ENCODE assay signal across 10 cellular contexts in the genomic region with DNA sequence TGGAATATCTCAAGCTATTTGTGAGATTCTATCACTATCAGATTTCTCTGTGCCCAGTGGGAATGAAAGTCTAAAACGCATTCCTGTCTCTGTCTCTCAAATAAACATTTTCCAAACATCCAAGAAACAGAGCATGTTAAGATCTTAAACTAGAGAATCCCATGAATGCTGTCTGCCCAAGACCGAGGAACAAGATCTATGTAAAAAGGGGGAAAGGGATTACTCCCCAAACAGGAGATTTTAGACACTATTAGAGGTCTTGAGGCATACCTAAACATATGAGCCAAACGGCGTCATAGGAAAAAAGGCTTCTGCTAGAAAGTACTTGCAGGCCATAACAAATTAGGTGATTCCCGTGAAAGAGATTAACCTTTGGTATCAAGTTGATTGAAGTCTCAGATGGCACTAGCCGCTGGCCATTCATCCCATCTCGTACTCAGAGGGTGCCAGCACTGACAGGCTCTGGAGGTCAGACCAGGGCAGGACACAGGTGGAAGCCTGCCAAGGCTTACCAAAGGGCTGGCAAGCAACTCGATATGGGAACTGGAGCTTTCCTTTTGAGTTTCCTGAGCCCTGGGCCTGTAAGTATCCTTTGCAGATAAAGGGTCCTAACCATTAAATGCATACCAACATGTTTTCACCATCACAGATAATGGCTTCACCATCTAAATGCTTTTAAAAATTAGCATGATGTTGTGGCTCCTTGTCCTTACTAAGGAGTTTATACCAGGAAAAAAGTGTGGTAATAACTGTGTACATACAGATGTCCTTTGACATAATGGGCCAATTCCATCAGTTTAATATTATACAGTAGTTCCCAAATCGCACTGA.
DNase-seq lines count a peak whose midpoint lies in the region; ATAC-seq and TF ChIP-seq lines count a peak whose summit lies in the region.
"Had no signal": no experiment of that assay in that cellular context is flagged by ENCODE, and none has a peak within 500 bp of the region (broad histone marks: within the 10 kb centered on the region; RNA-seq: fewer than 3 reads in every experiment).

No MANE protein-coding gene starts in this region.

- TF ChIP-seq RAD21 in IMR-90 (IDR thresholded peaks at IDR 0.05; ENCODE audit: low read length) = no peak

- TF ChIP-seq POLR2A in IMR-90 (IDR thresholded peaks at IDR 0.05; ENCODE audit: low read depth, low read length) (no peak), spleen (IDR thresholded peaks at IDR 0.05) (no peak)

- no peaks in the 10 kb centered on the region for H3K9me1 ChIP-seq in IMR-90 (ENCODE audit: insufficient read depth, low read length)

- no peak overlapping the region for H3K9ac ChIP-seq in IMR-90 (ENCODE audit: low read depth, low read length)

- peaks cover 2% of the 10 kb centered on the region; the same call in 1 of the 2 replicates for H3K27me3 ChIP-seq in IMR-90 (ENCODE audit: control insufficient read depth, insufficient read depth, low read length)
- no peaks in the 10 kb centered on the region for H3K27me3 ChIP-seq in spleen (replicated peaks in 1 of 7)

- WGBS in IMR-90 (ENCODE audit: extremely low coverage in 2 of 2, insufficient read length in 1 of 2), 2 experiments = 0% methylated on average over 1 of the region's 9 CpGs; no CpG with 5 or more reads in 1 of the 2 experiments
- 67 to 75% (median 71%) methylated on average over 9 of the region's 9 CpGs for WGBS in spleen, 5 donors

- dilution Hi-C loops in IMR-90 (cut with HindIII; ENCODE audit: low sequenced_read_pairs, unreplicated experiment) = no loop called here

- H4K20me1 ChIP-seq in IMR-90 (ENCODE audit: insufficient read depth, low read length) = no peaks in the 10 kb centered on the region

- in situ Hi-C loops in IMR-90 (cut with MboI; ENCODE audit: low sequenced_read_pairs) (no loop called here), GM13977 (cut with MboI; ENCODE audit: low pct_unique_long_range_greater_than_20kb, low sequenced_read_pairs, unreplicated experiment) (no loop called here)

- no peak for TF ChIP-seq CTCF in IMR-90 (conservative IDR thresholded peaks at IDR 0.05; ENCODE audit: low read depth, low read length)
- no peak for TF ChIP-seq CTCF in spleen (IDR thresholded peaks at IDR 0.05 in 8 of 11, conservative IDR thresholded peaks at IDR 0.05 in 3 of 11)
- TF ChIP-seq CTCF in GM13977 (IDR thresholded peaks at IDR 0.05; ENCODE audit: extremely low read depth, insufficient read depth, missing control alignments) = no peak

- H2BK120ac ChIP-seq in IMR-90 (ENCODE audit: low read depth, low read length) = no peak overlapping the region

- H3K36me3 ChIP-seq in IMR-90 (ENCODE audit: control insufficient read depth, insufficient read depth, low read length) (no peaks in the 10 kb centered on the region), spleen (no peaks in the 10 kb centered on the region)

- POLR2A ChIA-PET in IMR-90 (lab: Charles Lee; ENCODE audit: unreplicated experiment) = no interaction called here

- no peak overlapping the region for H3K14ac ChIP-seq in IMR-90 (replicated peaks; ENCODE audit: low read depth, low read length)

- no peaks in the 10 kb centered on the region for H3K79me1 ChIP-seq in IMR-90 (ENCODE audit: low read depth in 1 of 2, low read length in 2 of 2)

- H4K8ac ChIP-seq in IMR-90 (ENCODE audit: low read depth in 2 of 2, low read length in 2 of 2) = no peak overlapping the region

- H2AFZ ChIP-seq in IMR-90 (replicated peaks; ENCODE audit: low read length, poor library complexity) = no peak overlapping the region

- no peak overlapping the region for H3K4me2 ChIP-seq in IMR-90 (ENCODE audit: low read depth, low read length)

- CTCF ChIA-PET in IMR-90 (lab: Yijun Ruan, JAX) = no interaction called here

- no peaks in the 10 kb centered on the region for H3K9me3 ChIP-seq in IMR-90 (ENCODE audit: control insufficient read depth, insufficient read depth, low read length)
- no peaks in the 10 kb centered on the region for H3K9me3 ChIP-seq in spleen

- H2BK20ac ChIP-seq in IMR-90 (ENCODE audit: low read depth, low read length) = no peak overlapping the region

- H3K4me1 ChIP-seq in IMR-90 (ENCODE audit: control insufficient read depth, insufficient read depth, low read length) (no peaks in the 10 kb centered on the region), spleen (peaks cover 26 to 91% (median 57%) of the 10 kb centered on the region in 6 donors)

- H2BK5ac ChIP-seq in IMR-90 (ENCODE audit: low read depth, low read length, poor library complexity, severe bottlenecking) = no peak overlapping the region

- H2BK15ac ChIP-seq in IMR-90 (ENCODE audit: low read depth, low read length) = no peak overlapping the region

- ATAC-seq in IMR-90 (ENCODE audit: low read depth) = peak; percentile 27
- ATAC-seq: activated CD4-positive, CD25-positive, alpha-beta regulatory T cell treated with anti-CD3 and anti-CD28 coated beads, Interleukin-2, amount 50 U/mL, for 24 hours had no signal

- no peak overlapping the region for H3K4ac ChIP-seq in IMR-90 (ENCODE audit: low read depth, low read length)

- H3K18ac ChIP-seq in IMR-90 (ENCODE audit: low read depth, low read length) = no peak overlapping the region

- H4K91ac ChIP-seq in IMR-90 (ENCODE audit: insufficient read depth, low read depth, low read length) = no peak overlapping the region

- no peak overlapping the region for H3K23ac ChIP-seq in IMR-90 (ENCODE audit: low read depth, low read length)

- no TSS peak for BruUV-seq in IMR-90 (replicated peaks; lab: Mats Ljungman, UMichigan)

- no peak overlapping the region for H2AK5ac ChIP-seq in IMR-90 (ENCODE audit: low read depth, low read length)

- H3K27ac ChIP-seq in IMR-90 (ENCODE audit: insufficient read depth, low read length) (no peak overlapping the region), spleen (peak overlapping the region in 6 of 8 donors; percentile 13 to 73 (median 56))

- no peak overlapping the region for H3K56ac ChIP-seq in IMR-90 (ENCODE audit: extremely low read depth, insufficient read depth, low read length)

- DNase-seq in IMR-90 = no peak
- DNase-seq in cerebellar cortex (ENCODE audit: low spot score) = peak; percentile 53
- DNase-seq in kidney tubule cell (ENCODE audit: low spot score) = peak; percentile 55
- peak; percentile 84 for DNase-seq in spleen
- DNase-seq in GM13977 (ENCODE audit: low spot score) = no peak
- DNase-seq in NCI-H524 (lab: John Stamatoyannopoulos, UW) = no peak
- DNase-seq in activated T-cell treated with anti-CD3 and anti-CD28 coated beads, Interleukin-2, amount 50 U/mL, for 1 hour = no peak
- no peak for DNase-seq in central memory CD4-positive, alpha-beta T cell
- DNase-seq: NCI-H146 had no signal

- no peak overlapping the region for H4K5ac ChIP-seq in IMR-90 (ENCODE audit: low read depth, low read length)

- intact Hi-C loops in IMR-90 (cut with micrococcal nuclease) (no loop called here), spleen (cut with DNase I; ENCODE audit: low total_unique reads) (no loop called here)

- H2AK9ac ChIP-seq in IMR-90 (replicated peaks; ENCODE audit: low read depth, low read length, poor library complexity) = no peak overlapping the region

- H3K4me3 ChIP-seq in IMR-90 (ENCODE audit: insufficient read depth, low read depth, low read length) = no peak overlapping the region
- no peak overlapping the region for H3K4me3 ChIP-seq in spleen

TF ChIP-seq in IMR-90, 13 proteins besides CTCF, POLR2A, EP300 and RAD21:
- TF ChIP-seq BHLHE40 (IDR thresholded peaks at IDR 0.05; ENCODE audit: low read depth, low read length) (no peak), MXI1 (IDR thresholded peaks at IDR 0.05; ENCODE audit: borderline replicate concordance, low read depth, low read length) (no peak), SMC3 (IDR thresholded peaks at IDR 0.05; ENCODE audit: low read depth, low read length) (no peak), CHD1 (IDR thresholded peaks at IDR 0.05; ENCODE audit: low read depth, low read length) (no peak), CEBPB (IDR thresholded peaks at IDR 0.05; ENCODE audit: low read depth, low read length) (no peak), RCOR1 (IDR thresholded peaks at IDR 0.05; ENCODE audit: insufficient replicate concordance, low read length) (no peak), ELK1 (IDR thresholded peaks at IDR 0.05; ENCODE audit: borderline replicate concordance, low read depth, low read length) (no peak), RFX5 (IDR thresholded peaks at IDR 0.05; ENCODE audit: low read depth, low read length) (no peak), FOS (IDR thresholded peaks at IDR 0.05; ENCODE audit: low read depth, low read length) (no peak), NFE2L2 (IDR thresholded peaks at IDR 0.05; ENCODE audit: low read depth, low read length) (no peak), MAFK (IDR thresholded peaks at IDR 0.05; ENCODE audit: low read depth, low read length) (no peak), MAZ (IDR thresholded peaks at IDR 0.05; ENCODE audit: borderline replicate concordance, low read depth, low read length) (no peak)
- TF ChIP-seq, protein P1, sequence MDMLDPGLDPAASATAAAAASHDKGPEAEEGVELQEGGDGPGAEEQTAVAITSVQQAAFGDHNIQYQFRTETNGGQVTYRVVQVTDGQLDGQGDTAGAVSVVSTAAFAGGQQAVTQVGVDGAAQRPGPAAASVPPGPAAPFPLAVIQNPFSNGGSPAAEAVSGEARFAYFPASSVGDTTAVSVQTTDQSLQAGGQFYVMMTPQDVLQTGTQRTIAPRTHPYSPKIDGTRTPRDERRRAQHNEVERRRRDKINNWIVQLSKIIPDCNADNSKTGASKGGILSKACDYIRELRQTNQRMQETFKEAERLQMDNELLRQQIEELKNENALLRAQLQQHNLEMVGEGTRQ (IDR thresholded peaks at IDR 0.05; ENCODE audit: low read depth, low read length) = no peak

Comparison
In these comparisons a context has a peak if more than half of its experiments do, and no peak if none do; other contexts are left out.
1. DNase-seq: peak in cerebellar cortex (single experiment), kidney tubule cell (single experiment) and spleen (single experiment); none in IMR-90 (single experiment), GM13977 (single experiment), NCI-H524 (0 of 2), activated T-cell treated with anti-CD3 and anti-CD28 coated beads, Interleukin-2, amount 50 U/mL, for 1 hour (single experiment) and central memory CD4-positive, alpha-beta T cell (single experiment).